Comparison of ENCODE assay signal across 9 cellular contexts in the genomic region with DNA sequence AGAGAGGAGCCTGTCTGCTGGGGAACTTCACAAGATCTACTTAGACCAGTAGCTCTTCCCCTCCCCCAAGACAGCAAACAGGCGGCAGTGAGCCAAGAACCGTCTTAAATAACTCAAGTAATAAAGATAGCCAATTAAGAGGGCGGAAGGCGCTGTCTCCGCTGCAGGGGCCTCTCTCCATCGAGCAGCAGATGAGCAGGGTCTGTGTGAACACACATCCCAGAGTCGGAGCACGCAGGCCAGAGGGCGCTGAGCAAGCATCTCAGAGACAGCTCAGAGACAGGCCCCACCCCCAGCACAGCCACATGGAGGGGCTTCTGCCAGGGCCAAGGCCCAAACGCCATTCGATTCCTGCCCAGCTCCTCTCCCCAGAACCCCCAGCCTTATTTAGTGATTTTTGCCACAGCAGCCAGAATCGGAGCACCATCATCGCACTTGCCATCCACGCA. TPM values are rescaled to one million over a fixed set of nuclear protein-coding genes. Genes with fewer than 3 reads are reported as not detected.
A peak's percentile ranks its signal among the peaks of the same experiment; 100 is the strongest.
DNase-seq lines count a peak whose midpoint lies in the region; ATAC-seq, FAIRE-seq and TF ChIP-seq lines count a peak whose summit lies in the region.
"Had no signal": no experiment of that assay in that cellular context is flagged by ENCODE, and none has a peak within 500 bp of the region (broad histone marks: within the 10 kb centered on the region; RNA-seq: fewer than 3 reads in every experiment).

No MANE protein-coding gene starts in this region.

- no peaks in the 10 kb centered on the region for H3K36me3 ChIP-seq in kidney (ENCODE audit: control insufficient read depth in 1 of 2, insufficient read depth in 2 of 2, low read length in 2 of 2)
- H3K36me3 ChIP-seq in upper lobe of right lung = no peaks in the 10 kb centered on the region

- H3K4me3 Mint-ChIP-seq in activated naive CD4-positive, alpha-beta T cell treated with anti-CD3 and anti-CD28 coated beads, Interleukin-2, amount 50 U/mL, for 24 hours = peak overlapping the region; percentile 55

- no peaks in the 10 kb centered on the region for H3K27me3 ChIP-seq in upper lobe of right lung

- ATAC-seq in upper lobe of right lung = no peak
- ATAC-seq in GM19351 (IDR thresholded peaks at IDR 0.05; ENCODE audit: unreplicated experiment) = no peak
- ATAC-seq in GM21825 (IDR thresholded peaks at IDR 0.05; ENCODE audit: unreplicated experiment) = no peak

- H3K4me1 Mint-ChIP-seq in activated naive CD4-positive, alpha-beta T cell treated with anti-CD3 and anti-CD28 coated beads, Interleukin-2, amount 50 U/mL, for 24 hours = peaks cover 89% of the 10 kb centered on the region

- H3K27ac Mint-ChIP-seq in activated naive CD4-positive, alpha-beta T cell treated with anti-CD3 and anti-CD28 coated beads, Interleukin-2, amount 50 U/mL, for 24 hours = peak overlapping the region; percentile 68

- TF ChIP-seq CTCF in kidney (IDR thresholded peaks at IDR 0.05; ENCODE audit: borderline replicate concordance, extremely low read depth, insufficient read depth) (no peak), upper lobe of right lung (IDR thresholded peaks at IDR 0.05) (no peak)

- no peaks in the 10 kb centered on the region for H3K36me3 Mint-ChIP-seq in activated naive CD4-positive, alpha-beta T cell treated with anti-CD3 and anti-CD28 coated beads, Interleukin-2, amount 50 U/mL, for 24 hours

- FAIRE-seq in kidney (lab: Jason Lieb, UNC) = no peak
- FAIRE-seq: bronchial epithelial cell had no signal

- no peak for DNase-seq in activated naive CD4-positive, alpha-beta T cell treated with anti-CD3 and anti-CD28 coated beads, Interleukin-2, amount 50 U/mL, for 16 hours
- DNase-seq in anterior cingulate cortex (lab: John Stamatoyannopoulos, UW) = peak in 30 of 58 donors; percentile 24 to 72 (median 44)
- peak; percentile 93 for DNase-seq in kidney
- DNase-seq in upper lobe of right lung = no peak
- DNase-seq in medulla oblongata (ENCODE audit: extremely low spot score) = no peak

- intact Hi-C loops in kidney (cut with DNase I) (no loop called here), upper lobe of right lung (cut with DNase I) (no loop called here)

- H3K4me3 ChIP-seq in kidney (ENCODE audit: low read length in 2 of 2) (no peak overlapping the region), upper lobe of right lung (no peak overlapping the region)

- H3K4me1 ChIP-seq in kidney (ENCODE audit: control insufficient read depth in 1 of 2, insufficient read depth in 1 of 2, low read depth in 1 of 2, low read length in 2 of 2) (peaks cover 47 to 53% of the 10 kb centered on the region in 2 donors), upper lobe of right lung (peaks cover 77% of the 10 kb centered on the region)

- no peaks in the 10 kb centered on the region for H3K9me3 Mint-ChIP-seq in activated naive CD4-positive, alpha-beta T cell treated with anti-CD3 and anti-CD28 coated beads, Interleukin-2, amount 50 U/mL, for 24 hours

- no peaks in the 10 kb centered on the region for H3K27me3 Mint-ChIP-seq in activated naive CD4-positive, alpha-beta T cell treated with anti-CD3 and anti-CD28 coated beads, Interleukin-2, amount 50 U/mL, for 24 hours

- no peak overlapping the region for H3K9ac ChIP-seq in kidney (ENCODE audit: low read length in 2 of 2)

- H3K9me3 ChIP-seq in kidney (ENCODE audit: control insufficient read depth in 1 of 2, low read length in 2 of 2) (no peaks in the 10 kb centered on the region), upper lobe of right lung (no peaks in the 10 kb centered on the region)

- H3K27ac ChIP-seq in kidney (ENCODE audit: low read depth in 2 of 2, low read length in 2 of 2) (no peak overlapping the region), upper lobe of right lung (peak overlapping the region; percentile 64)

RNA-seq across cellular contexts. Expression of gene IFFO2, which starts 11.1 kb away (rescaled TPM):
- total RNA-seq in kidney (23.1 TPM), upper lobe of right lung (15.4 TPM)
- 7.5 TPM for polyA plus RNA-seq in kidney (ENCODE audit: insufficient read depth, low read depth, low replicate concordance)

RNA-seq across cellular contexts. Expression of gene ALDH4A1, which starts 43.1 kb away (rescaled TPM):
- total RNA-seq in kidney (49.3 TPM), upper lobe of right lung (11.8 TPM)
- 352 TPM for polyA plus RNA-seq in kidney (ENCODE audit: insufficient read depth, low read depth, low replicate concordance)

Comparison
In these comparisons a context has a peak if more than half of its experiments do, and no peak if none do; other contexts are left out.
1. DNase-seq: peak in anterior cingulate cortex (30 of 58) and kidney (single experiment); none in activated naive CD4-positive, alpha-beta T cell treated with anti-CD3 and anti-CD28 coated beads, Interleukin-2, amount 50 U/mL, for 16 hours (single experiment), upper lobe of right lung (single experiment) and medulla oblongata (single experiment).